8 cellular contexts compared by ENCODE assay signal in the genomic region with DNA sequence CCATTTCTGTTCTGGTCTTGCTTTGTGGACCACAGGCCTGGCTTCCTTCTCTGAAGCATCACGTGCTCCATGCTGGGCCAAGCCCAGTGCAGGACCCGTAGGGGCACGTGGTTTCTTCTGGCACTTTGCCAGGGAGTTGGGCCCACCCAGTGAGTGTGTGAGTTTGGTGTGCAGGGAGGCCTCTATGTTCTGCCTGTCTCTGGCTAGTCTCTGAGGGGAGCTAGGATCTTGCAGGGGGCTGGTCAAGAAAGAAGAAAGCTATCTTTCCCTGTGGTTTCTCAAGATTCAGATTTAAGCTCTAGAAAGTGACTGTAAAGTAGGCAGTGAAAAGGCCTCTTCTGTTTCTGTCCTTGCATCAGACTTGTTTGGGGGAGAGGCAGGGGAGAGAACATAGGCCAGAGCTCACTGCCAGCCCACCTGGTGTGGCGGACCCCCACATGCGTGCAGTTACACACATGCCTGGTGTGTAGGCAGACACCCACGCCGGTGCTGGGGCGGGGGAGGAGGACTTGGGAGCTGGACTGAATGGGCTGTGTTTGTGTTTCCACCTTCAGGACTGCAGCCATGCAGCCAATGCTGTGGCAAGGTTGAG. TPM values are rescaled to one million over a fixed set of nuclear protein-coding genes. Genes with fewer than 3 reads are reported as not detected.
DNase-seq lines count a peak whose midpoint lies in the region; ATAC-seq and TF ChIP-seq lines count a peak whose summit lies in the region.

No MANE protein-coding gene starts in this region.

- H3K4me2 ChIP-seq in smooth muscle cell: peak overlapping the region; percentile 66

- intact Hi-C loops in activated naive CD4-positive, alpha-beta T cell treated with anti-CD3 and anti-CD28 coated beads for 36 hours (cut with micrococcal nuclease): loop anchor here (1.0 kb wide), 1 partner anchor 10 kb away; no protein-coding TSS in a partner anchor
- intact Hi-C loops in left ventricle myocardium superior (cut with micrococcal nuclease): no loop called here

- no peaks in the 10 kb centered on the region for H3K27me3 ChIP-seq in smooth muscle cell (ENCODE audit: low read depth)

- no peak for TF ChIP-seq CTCF in smooth muscle cell (IDR thresholded peaks at IDR 0.05; ENCODE audit: borderline replicate concordance, insufficient read depth, poor library complexity, severe bottlenecking)

- no peaks in the 10 kb centered on the region for H3K36me3 ChIP-seq in smooth muscle cell (ENCODE audit: low read depth)

- H3K4me1 ChIP-seq in smooth muscle cell (ENCODE audit: low read depth): peaks cover 81% of the 10 kb centered on the region

- no peaks in the 10 kb centered on the region for H3K9me3 Mint-ChIP-seq in activated naive CD4-positive, alpha-beta T cell treated with anti-CD3 and anti-CD28 coated beads for 36 hours

- no peak overlapping the region for H2AFZ ChIP-seq in smooth muscle cell (ENCODE audit: low read depth)

- no peaks in the 10 kb centered on the region for H3K27me3 Mint-ChIP-seq in activated naive CD4-positive, alpha-beta T cell treated with anti-CD3 and anti-CD28 coated beads for 36 hours (ENCODE audit: low read depth)

- CTCF ChIA-PET in activated naive CD4-positive, alpha-beta T cell treated with anti-CD3 and anti-CD28 coated beads for 36 hours (lab: Charles Lee): interaction anchor here (0.6 to 3.7 kb wide), 5 partner anchors 10 to 100 kb away, joined by 3 to 24 read pairs (median 4); a partner anchor contains a TSS

- peaks cover 64% of the 10 kb centered on the region for H3F3A ChIP-seq in smooth muscle cell (ENCODE audit: low read depth)

- 17% methylated on average over 8 of the region's 8 CpGs for WGBS in smooth muscle cell (ENCODE audit: low lambda C conversion rate)

- H4K20me1 ChIP-seq in smooth muscle cell (ENCODE audit: low read depth): peaks cover 100% of the 10 kb centered on the region

- peak overlapping the region; percentile 26 for H3K4me3 Mint-ChIP-seq in activated naive CD4-positive, alpha-beta T cell treated with anti-CD3 and anti-CD28 coated beads for 36 hours

- H3K27ac Mint-ChIP-seq in activated naive CD4-positive, alpha-beta T cell treated with anti-CD3 and anti-CD28 coated beads for 36 hours: peak overlapping the region; percentile 93

- peaks cover 26% of the 10 kb centered on the region for H3K36me3 Mint-ChIP-seq in activated naive CD4-positive, alpha-beta T cell treated with anti-CD3 and anti-CD28 coated beads for 36 hours (ENCODE audit: low read depth)

- peaks cover 81% of the 10 kb centered on the region for H3K79me2 ChIP-seq in smooth muscle cell (ENCODE audit: low read depth)

- ATAC-seq in left ventricle myocardium superior: peak; percentile 51
- ATAC-seq in GM21737 (IDR thresholded peaks at IDR 0.05; ENCODE audit: unreplicated experiment): no peak

- peak overlapping the region; percentile 52 for H3K27ac ChIP-seq in smooth muscle cell (ENCODE audit: low read depth)

- no peak overlapping the region for H3K4me3 ChIP-seq in smooth muscle cell

- peaks cover 90% of the 10 kb centered on the region for H3K4me1 Mint-ChIP-seq in activated naive CD4-positive, alpha-beta T cell treated with anti-CD3 and anti-CD28 coated beads for 36 hours (ENCODE audit: low read depth)

- DNase-seq in stimulated activated CD4-positive, alpha-beta T cell treated with anti-CD3 and anti-CD28 coated beads, Interleukin-1b, Interleukin-23, amount 100 ng/mL, for 48 hours: peak; percentile 59
- DNase-seq in stimulated activated CD4-positive, alpha-beta T cell treated with anti-CD3 and anti-CD28 coated beads, Interleukin-12 subunit alpha, Interleukin-12 subunit beta, amount 100 ng/mL, for 4 hours: no peak
- peak; percentile 74 for DNase-seq in activated naive CD4-positive, alpha-beta T cell treated with anti-CD3 and anti-CD28 coated beads for 36 hours
- DNase-seq in left ventricle myocardium superior (peak; percentile 76), smooth muscle cell (lab: John Stamatoyannopoulos, UW; ENCODE audit: unreplicated experiment) (peak; percentile 64), SHP77 treated with DMSO at 0.1 percent for 48 hours (lab: John Stamatoyannopoulos, UW) (no peak), NCI-H2107 (lab: John Stamatoyannopoulos, UW) (no peak)

- no peaks in the 10 kb centered on the region for H3K9me3 ChIP-seq in smooth muscle cell (replicated peaks; ENCODE audit: low read depth)

- H3K9ac ChIP-seq in smooth muscle cell (ENCODE audit: low read depth): no peak overlapping the region

RNA-seq across cellular contexts. Expression of a gene that starts 11.8 kb away (rescaled TPM):
- 100 to 1,000 TPM; 105 to 113 TPM for total RNA-seq in activated naive CD4-positive, alpha-beta T cell treated with anti-CD3 and anti-CD28 coated beads for 36 hours
- 28.4 TPM for total RNA-seq in left ventricle myocardium superior
- 108 and 133 TPM in 2 replicates for total RNA-seq in smooth muscle cell
- polyA plus RNA-seq in smooth muscle cell: 120 and 130 TPM in 2 replicates

RNA-seq across cellular contexts. Expression of a gene that starts 28.2 kb away (rescaled TPM):
- 1,000 to 10,000 TPM; 2,241 to 2,332 TPM for total RNA-seq in activated naive CD4-positive, alpha-beta T cell treated with anti-CD3 and anti-CD28 coated beads for 36 hours
- total RNA-seq in left ventricle myocardium superior: 799 TPM
- total RNA-seq in smooth muscle cell: 1,675 and 1,715 TPM in 2 replicates
- 435 and 499 TPM in 2 replicates for polyA plus RNA-seq in smooth muscle cell

RNA-seq across cellular contexts. Expression of a gene that starts 56.6 kb away (rescaled TPM):
- 10 to 100 TPM; 18.6 to 21.9 TPM for total RNA-seq in activated naive CD4-positive, alpha-beta T cell treated with anti-CD3 and anti-CD28 coated beads for 36 hours
- total RNA-seq in left ventricle myocardium superior (10.0 TPM), smooth muscle cell (9.2 and 26.0 TPM in 2 replicates)
- 11.0 and 17.2 TPM in 2 replicates for polyA plus RNA-seq in smooth muscle cell

Comparison
In these comparisons a context has a peak if more than half of its experiments do, and no peak if none do; other contexts are left out.
1. DNase-seq: peak in stimulated activated CD4-positive, alpha-beta T cell treated with anti-CD3 and anti-CD28 coated beads, Interleukin-1b, Interleukin-23, amount 100 ng/mL, for 48 hours (single experiment), activated naive CD4-positive, alpha-beta T cell treated with anti-CD3 and anti-CD28 coated beads for 36 hours (single experiment), left ventricle myocardium superior (single experiment) and smooth muscle cell (single experiment); none in stimulated activated CD4-positive, alpha-beta T cell treated with anti-CD3 and anti-CD28 coated beads, Interleukin-12 subunit alpha, Interleukin-12 subunit beta, amount 100 ng/mL, for 4 hours (single experiment), SHP77 treated with DMSO at 0.1 percent for 48 hours (single experiment) and NCI-H2107 (single experiment).